In the genomic region with DNA sequence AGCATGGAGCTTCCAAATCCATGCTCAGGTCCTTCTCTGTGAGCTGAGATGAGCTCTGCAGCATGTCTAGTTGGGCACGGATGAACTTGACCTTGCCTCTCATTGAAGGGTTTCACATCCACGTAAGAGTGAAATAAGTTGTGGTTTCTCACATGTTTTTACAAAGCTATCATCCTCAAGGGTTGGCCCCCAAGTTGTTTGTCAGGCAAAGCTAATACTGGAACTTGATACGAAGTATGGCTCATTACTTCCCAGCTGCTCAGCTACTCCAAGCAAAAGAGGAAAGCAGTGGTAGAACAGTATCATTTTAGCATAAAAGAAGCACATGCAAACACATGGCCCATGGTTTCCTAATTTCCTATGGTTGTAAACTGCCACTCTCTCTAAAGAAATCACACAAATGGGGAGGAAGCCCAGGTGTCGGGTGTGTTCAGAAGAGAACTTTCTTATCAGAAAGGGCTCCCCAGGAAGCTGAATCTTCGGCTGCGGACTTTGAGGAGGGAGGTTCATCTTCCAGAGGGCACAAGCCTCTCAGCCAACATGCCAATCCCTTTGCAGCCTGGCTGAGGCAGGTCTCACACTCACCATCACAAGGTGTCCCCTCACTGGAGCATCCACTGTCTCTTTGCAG, we compare ENCODE assay signal across 12 cellular contexts.
A peak's percentile ranks its signal among the peaks of the same experiment; 100 is the strongest.
DNase-seq lines count a peak whose midpoint lies in the region; ATAC-seq and TF ChIP-seq lines count a peak whose summit lies in the region.
"Had no signal": no experiment of that assay in that cellular context is flagged by ENCODE, and none has a peak within 500 bp of the region (broad histone marks: within the 10 kb centered on the region; RNA-seq: fewer than 3 reads in every experiment).

No MANE protein-coding gene starts in this region.

- H3K27ac ChIP-seq in KMS-11 (peak overlapping the region; percentile 58), substantia nigra (ENCODE audit: low read depth, low read length, poor library complexity, severe bottlenecking) (no peak overlapping the region)
- H3K27ac ChIP-seq: BLaER1 treated with 17β-estradiol and CSF1 and Interleukin-3, amounts not matched to agents 10 nM and 100 nM; SK-N-MC had no signal

- H3K4me1 ChIP-seq in KMS-11 (ENCODE audit: low read depth, poor library complexity, severe bottlenecking): peaks cover 97% of the 10 kb centered on the region

- no peak overlapping the region for H2AFZ ChIP-seq in KMS-11 (ENCODE audit: low read depth)

- CTCF ChIA-PET in GM10248 (lab: Yijun Ruan, JAX): interaction anchor here (0.8 to 8.0 kb wide), 38 partner anchors 10 to 360 kb away, joined by 3 to 277 read pairs (median 6); no protein-coding TSS in a partner anchor

- H4K20me1 ChIP-seq in KMS-11 (ENCODE audit: insufficient read depth): 0 out of 2 replicates have a peak, but pooled peaks cover 2% of the 10 kb centered on the region

- DNase-seq in GM10248 (ENCODE audit: extremely low spot score): peak; percentile 70
- peak; percentile 41 for DNase-seq in GM19240 (ENCODE audit: insufficient read length, low spot score)
- DNase-seq in cerebellar nuclear complex (lab: John Stamatoyannopoulos, UW): no peak
- no peak for DNase-seq in substantia nigra (lab: John Stamatoyannopoulos, UW)
- no peak for DNase-seq in stimulated activated CD4-positive, alpha-beta T cell treated with anti-CD3 and anti-CD28 coated beads, Interleukin-4, amount 100 ng/mL, for 24 hours
- DNase-seq in HuH-7.5 (ENCODE audit: low spot score): no peak
- DNase-seq: effector memory CD8-positive, alpha-beta T cell; NCI-H187 had no signal

- POLR2A ChIA-PET in GM10248 (lab: Yijun Ruan, JAX): interaction anchor here (0.7 kb wide), 1 partner anchor 23 kb away, joined by 3 read pairs; no protein-coding TSS in a partner anchor

- H3K27me3 ChIP-seq in KMS-11 (ENCODE audit: insufficient read depth, low read depth): no peaks in the 10 kb centered on the region
- H3K27me3 ChIP-seq: BLaER1 treated with 17β-estradiol and CSF1 and Interleukin-3, amounts not matched to agents 10 nM and 100 nM had no signal

- H3K79me2 ChIP-seq in KMS-11 (ENCODE audit: insufficient read depth, low read depth): no peaks in the 10 kb centered on the region

- peak overlapping the region; percentile 66 for H3K4me2 ChIP-seq in KMS-11
- H3K4me2 ChIP-seq: BLaER1 treated with 17β-estradiol and CSF1 and Interleukin-3, amounts not matched to agents 10 nM and 100 nM had no signal

- no peak overlapping the region; the same call in 1 of the 2 replicates for H3K9ac ChIP-seq in KMS-11

- no peak overlapping the region for H3K4me3 ChIP-seq in KMS-11 (IDR thresholded peaks at IDR 0.05; ENCODE audit: insufficient read depth, low read depth, low read length)
- H3K4me3 ChIP-seq: BLaER1 treated with 17β-estradiol and CSF1 and Interleukin-3, amounts not matched to agents 10 nM and 100 nM; SK-N-MC had no signal

- TF ChIP-seq CTCF in GM10248 (IDR thresholded peaks at IDR 0.05; ENCODE audit: control extremely low read depth, extremely low read depth, low read depth, missing control alignments): no peak
- no peak for TF ChIP-seq CTCF in KMS-11 (conservative IDR thresholded peaks at IDR 0.05; ENCODE audit: low read depth, low read length)

- no peaks in the 10 kb centered on the region for H3K36me3 ChIP-seq in KMS-11 (ENCODE audit: insufficient read depth)

- ATAC-seq in HG02852 (IDR thresholded peaks at IDR 0.05; ENCODE audit: unreplicated experiment): peak; percentile 84
- ATAC-seq: effector memory CD8-positive, alpha-beta T cell had no signal

Comparison
In these comparisons a context has a peak if more than half of its experiments do, and no peak if none do; other contexts are left out.
1. DNase-seq: peak in GM10248 (single experiment) and GM19240 (single experiment); none in cerebellar nuclear complex (0 of 2), substantia nigra (0 of 49), stimulated activated CD4-positive, alpha-beta T cell treated with anti-CD3 and anti-CD28 coated beads, Interleukin-4, amount 100 ng/mL, for 24 hours (single experiment) and HuH-7.5 (single experiment).